8 cellular contexts compared by ENCODE assay signal in genomic region chr6:11042750-11043551, GRCh38. TPM values are rescaled to one million over a fixed set of nuclear protein-coding genes. Genes with fewer than 3 reads are reported as not detected.
A peak's percentile ranks its signal among the peaks of the same experiment; 100 is the strongest.
DNase-seq lines count a peak whose midpoint lies in the region; ATAC-seq and TF ChIP-seq lines count a peak whose summit lies in the region.

No MANE protein-coding gene starts in this region.

- no peaks in the 10 kb centered on the region for H3K36me3 ChIP-seq in mucosa of descending colon (ENCODE audit: low read depth)

- no peak for TF ChIP-seq POLR2A in GM18505 (IDR thresholded peaks at IDR 0.05; ENCODE audit: borderline replicate concordance, extremely low read depth, insufficient read depth, insufficient read length)

- ATAC-seq in GM18505 (IDR thresholded peaks at IDR 0.05; ENCODE audit: unreplicated experiment) (peak; percentile 10), mucosa of descending colon (peak; percentile 14), HG02840 (IDR thresholded peaks at IDR 0.05; ENCODE audit: low FRiP score, unreplicated experiment) (no peak), GM18519 (IDR thresholded peaks at IDR 0.05; ENCODE audit: low FRiP score, unreplicated experiment) (no peak), GM19452 (IDR thresholded peaks at IDR 0.05; ENCODE audit: unreplicated experiment) (no peak)

- H3K9me3 ChIP-seq in mucosa of descending colon = no peaks in the 10 kb centered on the region

- intact Hi-C loops in mucosa of descending colon (cut with DNase I, micrococcal nuclease) = no loop called here

- peak; percentile 66 for DNase-seq in NCI-H2029 treated with DMSO at 0.1 percent for 48 hours (lab: John Stamatoyannopoulos, UW)
- peak; percentile 15 to 41 for DNase-seq in cardiac fibroblast (ENCODE audit: low read depth in 2 of 2)
- no peak for DNase-seq in mucosa of descending colon
- no peak for DNase-seq in OCI-M1 (lab: John Stamatoyannopoulos, UW)

- TF ChIP-seq CTCF in cardiac fibroblast (IDR thresholded peaks at IDR 0.05; ENCODE audit: low read depth, low read length) = no peak
- no peak for TF ChIP-seq CTCF in mucosa of descending colon (IDR thresholded peaks at IDR 0.05)

- no peaks in the 10 kb centered on the region for H3K4me1 ChIP-seq in mucosa of descending colon (ENCODE audit: low read depth)

- H3K4me3 ChIP-seq in cardiac fibroblast (replicated peaks in 1 of 2; ENCODE audit: low read depth in 2 of 2, low read length in 2 of 2) = peak overlapping the region in 1 of 2 donors; percentile 53
- no peak overlapping the region for H3K4me3 ChIP-seq in mucosa of descending colon

RNA-seq across cellular contexts. Expression of gene ELOVL2, which starts 1.2 kb away (rescaled TPM):
- total RNA-seq in mucosa of descending colon = under 1 TPM in 2 of 3 donors, not detected in 1; 0.12 to 0.63 TPM

RNA-seq across cellular contexts. Expression of gene SMIM13, which starts 50.7 kb away (rescaled TPM):
- 10 to 100 TPM in 1 of 3 donors, 1 to 10 TPM in 2; 5.4 to 10.9 (median 5.6) TPM for total RNA-seq in mucosa of descending colon

Comparison
In these comparisons a context has a peak if more than half of its experiments do, and no peak if none do; other contexts are left out.
1. ATAC-seq: peak in GM18505 (single experiment) and mucosa of descending colon (single experiment); none in HG02840 (single experiment), GM18519 (single experiment) and GM19452 (single experiment).
2. DNase-seq: peak in NCI-H2029 treated with DMSO at 0.1 percent for 48 hours (single experiment) and cardiac fibroblast (2 of 2); none in mucosa of descending colon (0 of 3) and OCI-M1 (single experiment).